ENCODE assay signal across 21 cellular contexts in the genomic region with DNA sequence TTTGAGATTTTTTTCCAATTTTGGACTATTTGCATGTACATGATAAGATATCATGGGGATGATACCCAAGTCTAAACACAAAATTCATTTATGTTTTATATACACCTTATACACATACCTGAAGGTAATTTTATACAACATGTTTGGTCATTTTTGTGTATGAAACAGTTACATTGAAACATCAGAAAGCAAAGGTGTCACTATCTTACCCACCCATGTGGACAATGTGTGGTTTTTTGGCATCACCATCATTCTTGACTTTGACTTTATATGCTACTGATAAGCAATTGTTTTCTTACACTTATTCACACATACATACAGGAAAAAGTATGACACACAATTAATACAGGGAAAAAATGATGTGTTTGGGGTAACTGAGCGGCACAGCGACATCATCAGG. TPM values are rescaled to one million over a fixed set of nuclear protein-coding genes. Genes with fewer than 3 reads are reported as not detected.
DNase-seq lines count a peak whose midpoint lies in the region; ATAC-seq, FAIRE-seq and TF ChIP-seq lines count a peak whose summit lies in the region.
"Had no signal": no experiment of that assay in that cellular context is flagged by ENCODE, and none has a peak within 500 bp of the region (broad histone marks: within the 10 kb centered on the region; RNA-seq: fewer than 3 reads in every experiment).

No MANE protein-coding gene starts in this region.

- TF ChIP-seq CTCF in PC-3 (conservative IDR thresholded peaks at IDR 0.05; ENCODE audit: low read depth, low read length) (peak; percentile 34; the same call in 1 of the 2 replicates), K562 (IDR thresholded peaks at IDR 0.05 in 2 of 3, conservative IDR thresholded peaks at IDR 0.05 in 1 of 3; ENCODE audit: insufficient read depth in 2 of 3, low read depth in 1 of 3, low read length in 3 of 3) (no peak)

- H3K4me3 ChIP-seq in PC-3 (ENCODE audit: low read length): no peak overlapping the region
- H3K4me3 ChIP-seq in K562: no peak overlapping the region
- H3K4me3 ChIP-seq in aorta (ENCODE audit: low read length in 2 of 2): no peak overlapping the region
- H3K4me3 ChIP-seq: A549; BLaER1 treated with 17β-estradiol and CSF1 and Interleukin-3, amounts not matched to agents 10 nM and 100 nM had no signal

- no peak overlapping the region for H3K27ac ChIP-seq in PC-3 (ENCODE audit: low read length)
- no peak overlapping the region for H3K27ac ChIP-seq in K562 (ENCODE audit: extremely low read depth, low read depth, low read length)
- no peak overlapping the region for H3K27ac ChIP-seq in aorta (ENCODE audit: low read depth in 1 of 2, low read length in 2 of 2)
- H3K27ac ChIP-seq: 22Rv1; A549; BLaER1 treated with 17β-estradiol and CSF1 and Interleukin-3, amounts not matched to agents 10 nM and 100 nM; C4-2B had no signal

- H3K27me3 ChIP-seq in PC-3 (ENCODE audit: low read length) (no peaks in the 10 kb centered on the region), K562 (ENCODE audit: control insufficient read depth in 2 of 2, insufficient read depth in 2 of 2, low read length in 2 of 2) (no peaks in the 10 kb centered on the region), aorta (ENCODE audit: control insufficient read depth in 1 of 2, insufficient read depth in 2 of 2, low read length in 1 of 2) (no peaks in the 10 kb centered on the region)
- H3K27me3 ChIP-seq: BLaER1 treated with 17β-estradiol and CSF1 and Interleukin-3, amounts not matched to agents 10 nM and 100 nM had no signal

- TF ChIP-seq POLR2A in GM12892 (IDR thresholded peaks at IDR 0.05; ENCODE audit: low read depth, low read length) (no peak), K562 (conservative IDR thresholded peaks at IDR 0.05) (no peak)

- no peaks in the 10 kb centered on the region for H3K79me2 ChIP-seq in PC-3 (ENCODE audit: low read length)
- H3K79me2 ChIP-seq in K562 (ENCODE audit: control insufficient read depth, insufficient read depth, low read length): no peaks in the 10 kb centered on the region

- H3K9me2 ChIP-seq in PC-3 (replicated peaks; ENCODE audit: low read length): no peaks in the 10 kb centered on the region

- no peak overlapping the region for H3K4me2 ChIP-seq in PC-3 (ENCODE audit: low read length)
- H3K4me2 ChIP-seq in K562 (ENCODE audit: insufficient read depth, low read length): no peak overlapping the region
- H3K4me2 ChIP-seq: A549; BLaER1 treated with 17β-estradiol and CSF1 and Interleukin-3, amounts not matched to agents 10 nM and 100 nM had no signal

- ATAC-seq in PC-3: no peak
- ATAC-seq in K562: no peak
- ATAC-seq in aorta (ENCODE audit: low FRiP score): no peak
- ATAC-seq: A549; CD8-positive, alpha-beta T cell had no signal

- H4K20me1 ChIP-seq in PC-3 (ENCODE audit: low read length): no peaks in the 10 kb centered on the region
- no peaks in the 10 kb centered on the region for H4K20me1 ChIP-seq in K562 (replicated peaks; ENCODE audit: control insufficient read depth, insufficient read depth, low read length)
- H4K20me1 ChIP-seq: BLaER1 treated with 17β-estradiol and CSF1 and Interleukin-3, amounts not matched to agents 10 nM and 100 nM had no signal

- CTCF ChIA-PET in PC-3 (lab: Charles Lee) (no interaction called here), K562 (lab: Yijun Ruan, JAX; ENCODE audit: low intra/inter-chr PET ratio) (no interaction called here)

- no peaks in the 10 kb centered on the region for H3K9me1 ChIP-seq in K562 (ENCODE audit: control insufficient read depth, insufficient read depth, low read length)

- H3K36me3 ChIP-seq in PC-3 (ENCODE audit: low read depth, low read length): no peaks in the 10 kb centered on the region
- no peaks in the 10 kb centered on the region for H3K36me3 ChIP-seq in K562 (ENCODE audit: control insufficient read depth, insufficient read depth, low read length)
- no peaks in the 10 kb centered on the region for H3K36me3 ChIP-seq in aorta (ENCODE audit: control insufficient read depth in 1 of 2, insufficient read depth in 2 of 2, low read length in 1 of 2)
- H3K36me3 ChIP-seq: BLaER1 treated with 17β-estradiol and CSF1 and Interleukin-3, amounts not matched to agents 10 nM and 100 nM had no signal

- no peak; the same call in 1 of the 2 replicates for TF ChIP-seq EP300 in K562 (IDR thresholded peaks at IDR 0.05; ENCODE audit: low read length)

- WGBS in K562 (ENCODE audit: insufficient coverage, low coverage, missing lambda C conversion rate): 83% methylated on average over 2 of the region's 2 CpGs
- 94 to 96% methylated on average over 2 of the region's 2 CpGs for WGBS in aorta, 2 donors

- H3K4me1 ChIP-seq in PC-3 (ENCODE audit: insufficient read depth, low read length) (no peaks in the 10 kb centered on the region), K562 (replicated peaks in 1 of 2; ENCODE audit: control insufficient read depth in 2 of 2, insufficient read depth in 2 of 2, low read length in 2 of 2) (peaks cover 11 to 64% of the 10 kb centered on the region in 2 experiments), aorta (ENCODE audit: control insufficient read depth in 1 of 2, insufficient read depth in 2 of 2, low read length in 2 of 2) (no peaks in the 10 kb centered on the region)
- H3K4me1 ChIP-seq: A549; BLaER1 treated with 17β-estradiol and CSF1 and Interleukin-3, amounts not matched to agents 10 nM and 100 nM had no signal

- H2AFZ ChIP-seq in PC-3 (ENCODE audit: low read length) (no peak overlapping the region), K562 (ENCODE audit: low read depth, low read length) (no peak overlapping the region)

- DNase-seq in GM12892 (ENCODE audit: insufficient read length) (no peak), PC-3 (no peak), K562 (ENCODE audit: extremely low read depth in 1 of 4, low spot score in 3 of 4) (peak in 1 of 4 experiments; percentile 47), aorta (no peak)
- no peak for DNase-seq in activated CD4-positive, alpha-beta T cell treated with anti-CD3 and anti-CD28 coated beads for 48 hours
- DNase-seq: AML-193; Caco-2; Calu3; CD4-positive, alpha-beta T cell; CD8-positive, alpha-beta T cell; DMS79 treated with DMSO at 0.1 percent for 48 hours; GF-D8 had no signal

- peak in 1 of 2 experiments; percentile 14; a peak in 1 of 4 replicates for TF ChIP-seq RAD21 in K562 (CRISPR knock-in tag; conservative IDR thresholded peaks at IDR 0.05 in 1 of 2, IDR thresholded peaks at IDR 0.05 in 1 of 2)

- BruUV-seq in PC-3 (replicated peaks; lab: Mats Ljungman, UMichigan): no TSS peak
- BruUV-seq in K562 (replicated peaks; lab: Mats Ljungman, UMichigan): no TSS peak

- FAIRE-seq in GM12892 (lab: Jason Lieb, UNC) (peak; percentile 5), K562 (lab: Jason Lieb, UNC) (no peak)
- FAIRE-seq: A549, D721Med, G401.6, GM12891, GM18507, GM19239 had no signal

- in situ Hi-C loops in K562 (cut with MboI): no loop called here

- H3K9ac ChIP-seq in PC-3 (ENCODE audit: low read length) (no peak overlapping the region), K562 (ENCODE audit: insufficient read depth in 1 of 2, low read depth in 2 of 2, low read length in 2 of 2) (no peak overlapping the region)
- H3K9ac ChIP-seq: BLaER1 treated with 17β-estradiol and CSF1 and Interleukin-3, amounts not matched to agents 10 nM and 100 nM had no signal

- POLR2A ChIA-PET in PC-3 (lab: Charles Lee; ENCODE audit: unreplicated experiment): no interaction called here
- POLR2A ChIA-PET in K562 (lab: Yijun Ruan, JAX): interaction anchor here (1.3 kb wide), 1 partner anchor 9 kb away, joined by 5 read pairs; no protein-coding TSS in a partner anchor

- H3K9me3 ChIP-seq in PC-3 (ENCODE audit: low read length): no peaks in the 10 kb centered on the region
- no peaks in the 10 kb centered on the region for H3K9me3 ChIP-seq in K562 (replicated peaks; ENCODE audit: control insufficient read depth, insufficient read depth, low read depth, low read length)
- peaks cover 1% of the 10 kb centered on the region for H3K9me3 ChIP-seq in aorta (ENCODE audit: control insufficient read depth, low read length)
- H3K9me3 ChIP-seq: A549, Caco-2 had no signal

- H3F3A ChIP-seq in PC-3 (ENCODE audit: low read length, unreplicated experiment): no peaks in the 10 kb centered on the region

- intact Hi-C loops in PC-3 (cut with micrococcal nuclease) (no loop called here), K562 (cut with micrococcal nuclease) (no loop called here), aorta (cut with DNase I) (no loop called here)

TF ChIP-seq in K562, 482 proteins besides CTCF, POLR2A, EP300 and RAD21 (continues in another document):
- peak; percentile 71; the same call in 1 of the 2 replicates for TF ChIP-seq CBFA2T3 (IDR thresholded peaks at IDR 0.05)
- TF ChIP-seq PTTG1 (tag; IDR thresholded peaks at IDR 0.05; ENCODE audit: low read depth): no peak

RNA-seq across cellular contexts. Expression of gene ACVR1, which starts 51.0 kb away (rescaled TPM):
- not detected for polyA plus RNA-seq in GM12892 (2012; ENCODE audit: missing spikeins)
- total RNA-seq in PC-3 (2014; rRNA removed) (6.7 and 9.0 TPM in 2 replicates), K562 (2014; rRNA removed) (4.3 and 4.4 TPM in 2 replicates), K562 (2014; rRNA removed; fragmentation: Illumina TruSeq; extraction: Trizol) (6.8 and 6.9 TPM in 2 replicates), K562 (2015; rRNA removed; fragmentation: Illumina TruSeq; extraction: Trizol) (3.8 and 4.5 TPM in 2 replicates), K562 (2021) (12.0 and 14.3 TPM in 2 replicates), aorta (10 to 100 TPM; 47.8 to 53.4 TPM)
- total RNA-seq in K562 (2011; cell fraction: chromatin; rRNA removed; ENCODE audit: low replicate concordance): 38.7 and 52.9 TPM in 2 replicates
- 26.2 and 27.5 TPM in 2 replicates for total RNA-seq in K562 (2011; cell fraction: nucleolus; rRNA removed)
- 35.6 and 47.0 TPM in 2 replicates for total RNA-seq in K562 (2011; cell fraction: nucleoplasm; rRNA removed)
- polyA plus RNA-seq in K562 (2011; rRNA removed) (11.4 and 14.2 TPM in 2 replicates), K562 (2014; fragmentation: Illumina TruSeq; extraction: Trizol) (12.9 and 13.0 TPM in 2 replicates), K562 (2014; fragmentation: Nextera tagmentation; extraction: Ambion mirVana) (1 to 10 TPM; 4.7 to 7.9 TPM), K562 (2014; rRNA removed) (5.9 and 6.8 TPM in 2 replicates), aorta (10 to 100 TPM in 1 of 2 donors, 1 to 10 TPM in 1; 9.5 to 19.9 TPM)
- polyA plus RNA-seq in K562 (2011; cell fraction: cytosol; rRNA removed): 6.6 and 10.6 TPM in 2 replicates
- polyA plus RNA-seq in K562 (2011; cell fraction: nucleus; rRNA removed): 12.8 and 15.9 TPM in 2 replicates
- 8.5 and 14.6 TPM in 2 replicates for polyA plus RNA-seq in K562 (2012)
- polyA minus RNA-seq in K562 (2011; rRNA and poly(A)+ RNA removed): 21.8 and 29.3 TPM in 2 replicates
- 10.3 and 12.3 TPM in 2 replicates for polyA minus RNA-seq in K562 (2011; cell fraction: cytosol; rRNA and poly(A)+ RNA removed)
- polyA minus RNA-seq in K562 (2011; cell fraction: nucleus; rRNA and poly(A)+ RNA removed): 14.8 and 26.1 TPM in 2 replicates
